1 cellular context compared by ENCODE assay signal in the genomic region with DNA sequence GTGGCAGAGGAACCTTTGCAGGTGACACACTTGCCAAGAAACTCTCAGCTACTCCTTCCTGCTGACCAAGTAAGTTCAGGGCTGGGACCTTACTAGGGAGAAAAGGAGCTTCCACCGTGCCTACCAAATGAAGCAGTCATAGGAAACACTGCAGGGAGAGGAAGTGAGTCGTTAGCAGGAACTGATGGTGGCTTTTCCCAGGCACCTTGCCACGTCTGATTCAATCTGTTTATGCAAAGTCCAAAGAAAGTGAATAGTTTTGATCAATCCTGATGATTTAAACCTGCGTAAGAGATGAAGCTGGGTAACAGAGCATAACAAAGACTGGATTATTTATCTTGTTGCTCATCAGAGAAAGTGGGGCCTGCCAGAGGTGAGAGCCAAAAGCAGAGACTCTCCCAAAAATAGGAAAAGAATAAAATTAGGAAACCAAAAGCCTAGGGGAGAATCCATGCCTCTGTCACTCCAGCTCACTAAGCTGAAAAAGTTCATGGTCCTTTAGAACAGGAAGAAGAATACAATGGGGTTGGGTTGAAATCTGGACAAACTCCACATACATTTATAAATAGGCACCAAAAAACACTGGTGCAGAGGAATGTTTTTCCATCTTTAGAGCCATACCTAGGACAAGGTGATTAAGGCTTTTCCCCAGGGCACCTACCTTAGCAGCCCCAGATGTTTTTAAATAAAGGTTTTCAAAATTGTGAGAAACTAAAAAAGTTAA.
A peak's percentile ranks its signal among the peaks of the same experiment; 100 is the strongest.
TF ChIP-seq lines count a peak whose summit lies in the region.

No MANE protein-coding gene starts in this region.

TF ChIP-seq in K562, 482 proteins besides CTCF, POLR2A, EP300 and RAD21 (continued from another document):
- TF ChIP-seq, protein P1, sequence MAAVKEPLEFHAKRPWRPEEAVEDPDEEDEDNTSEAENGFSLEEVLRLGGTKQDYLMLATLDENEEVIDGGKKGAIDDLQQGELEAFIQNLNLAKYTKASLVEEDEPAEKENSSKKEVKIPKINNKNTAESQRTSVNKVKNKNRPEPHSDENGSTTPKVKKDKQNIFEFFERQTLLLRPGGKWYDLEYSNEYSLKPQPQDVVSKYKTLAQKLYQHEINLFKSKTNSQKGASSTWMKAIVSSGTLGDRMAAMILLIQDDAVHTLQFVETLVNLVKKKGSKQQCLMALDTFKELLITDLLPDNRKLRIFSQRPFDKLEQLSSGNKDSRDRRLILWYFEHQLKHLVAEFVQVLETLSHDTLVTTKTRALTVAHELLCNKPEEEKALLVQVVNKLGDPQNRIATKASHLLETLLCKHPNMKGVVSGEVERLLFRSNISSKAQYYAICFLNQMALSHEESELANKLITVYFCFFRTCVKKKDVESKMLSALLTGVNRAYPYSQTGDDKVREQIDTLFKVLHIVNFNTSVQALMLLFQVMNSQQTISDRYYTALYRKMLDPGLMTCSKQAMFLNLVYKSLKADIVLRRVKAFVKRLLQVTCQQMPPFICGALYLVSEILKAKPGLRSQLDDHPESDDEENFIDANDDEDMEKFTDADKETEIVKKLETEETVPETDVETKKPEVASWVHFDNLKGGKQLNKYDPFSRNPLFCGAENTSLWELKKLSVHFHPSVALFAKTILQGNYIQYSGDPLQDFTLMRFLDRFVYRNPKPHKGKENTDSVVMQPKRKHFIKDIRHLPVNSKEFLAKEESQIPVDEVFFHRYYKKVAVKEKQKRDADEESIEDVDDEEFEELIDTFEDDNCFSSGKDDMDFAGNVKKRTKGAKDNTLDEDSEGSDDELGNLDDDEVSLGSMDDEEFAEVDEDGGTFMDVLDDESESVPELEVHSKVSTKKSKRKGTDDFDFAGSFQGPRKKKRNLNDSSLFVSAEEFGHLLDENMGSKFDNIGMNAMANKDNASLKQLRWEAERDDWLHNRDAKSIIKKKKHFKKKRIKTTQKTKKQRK (IDR thresholded peaks at IDR 0.05; ENCODE audit: borderline replicate concordance, low read depth, low read length) = no peak
- TF ChIP-seq MTF1 (CRISPR knock-in tag; IDR thresholded peaks at IDR 0.05; ENCODE audit: borderline replicate concordance) (no peak), ARID2 (IDR thresholded peaks at IDR 0.05) (no peak), HLTF (IDR thresholded peaks at IDR 0.05) (no peak), GTF2E2 (tag; IDR thresholded peaks at IDR 0.05) (0 out of 2 replicates have a peak, but pooled peaks have one; percentile 43), NCOA6 (IDR thresholded peaks at IDR 0.05) (no peak), GABPA (tag; conservative IDR thresholded peaks at IDR 0.05; ENCODE audit: low read depth) (0 out of 2 replicates have a peak, but pooled peaks have one; percentile 24)
